Comparison of ENCODE assay signal across 8 cellular contexts in the genomic region with DNA sequence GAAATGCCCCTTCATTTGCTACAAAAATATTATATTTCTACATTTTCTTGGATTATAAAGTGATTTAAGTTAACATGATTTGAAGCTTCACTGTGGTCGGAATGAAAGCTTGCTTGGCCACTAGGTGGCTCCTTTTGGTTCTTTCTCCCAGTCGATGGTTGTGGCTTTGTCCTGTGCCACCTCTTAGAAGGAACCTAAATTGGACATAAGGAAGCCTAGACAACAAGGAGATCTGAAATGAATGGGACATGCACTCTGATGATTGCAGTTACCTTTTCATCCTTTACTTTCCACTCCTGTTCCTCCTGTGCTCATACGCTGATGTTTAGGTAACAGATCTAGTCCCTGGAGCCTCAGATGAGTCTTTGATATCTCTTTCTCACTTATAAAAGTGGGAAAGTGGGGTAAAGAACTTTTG. TPM values are rescaled to one million over a fixed set of nuclear protein-coding genes. Genes with fewer than 3 reads are reported as not detected.
DNase-seq lines count a peak whose midpoint lies in the region; ATAC-seq and TF ChIP-seq lines count a peak whose summit lies in the region.

No MANE protein-coding gene starts in this region.

- no peak overlapping the region for H3K4me3 Mint-ChIP-seq in natural killer cell
- H3K4me3 Mint-ChIP-seq in natural killer cell treated with Interleukin-12 subunit alpha and Interleukin-12 subunit beta and Interleukin-15 and Interleukin-18, amount 100 ng/mL, for 72 hours, result no peak overlapping the region

- H3K9me3 Mint-ChIP-seq in natural killer cell, result no peaks in the 10 kb centered on the region
- no peaks in the 10 kb centered on the region for H3K9me3 Mint-ChIP-seq in natural killer cell treated with Interleukin-12 subunit alpha and Interleukin-12 subunit beta and Interleukin-15 and Interleukin-18, amount 100 ng/mL, for 72 hours

- intact Hi-C loops in natural killer cell (cut with micrococcal nuclease), result no loop called here

- no peak overlapping the region for H2AFZ ChIP-seq in osteoblast (ENCODE audit: low read length)

- no peaks in the 10 kb centered on the region for H3K27me3 ChIP-seq in osteoblast (ENCODE audit: insufficient read depth, low read length)

- H4K20me1 ChIP-seq in osteoblast (ENCODE audit: insufficient read depth, low read length), result no peaks in the 10 kb centered on the region

- H3K4me1 ChIP-seq in osteoblast (ENCODE audit: insufficient read depth, low read length), result peaks cover 29% of the 10 kb centered on the region

- peak; percentile 56 for TF ChIP-seq CTCF in natural killer cell (IDR thresholded peaks at IDR 0.05)
- TF ChIP-seq CTCF in cardiac fibroblast (IDR thresholded peaks at IDR 0.05; ENCODE audit: low read depth, low read length), result peak; percentile 73
- peak; percentile 72 for TF ChIP-seq CTCF in osteoblast (IDR thresholded peaks at IDR 0.05; ENCODE audit: extremely low read depth, low read depth, low read length)

- no peaks in the 10 kb centered on the region for H3K36me3 ChIP-seq in osteoblast (ENCODE audit: insufficient read depth, low read length)

- peaks cover 67% of the 10 kb centered on the region for H3K79me2 ChIP-seq in osteoblast (ENCODE audit: insufficient read depth, low read length)

- no peak overlapping the region for H3K4me2 ChIP-seq in osteoblast (ENCODE audit: insufficient read depth, low read length)

- H3K27ac ChIP-seq in osteoblast (ENCODE audit: low read depth, low read length), result no peak overlapping the region

- no peaks in the 10 kb centered on the region for H3K36me3 Mint-ChIP-seq in natural killer cell
- no peaks in the 10 kb centered on the region for H3K36me3 Mint-ChIP-seq in natural killer cell treated with Interleukin-12 subunit alpha and Interleukin-12 subunit beta and Interleukin-15 and Interleukin-18, amount 100 ng/mL, for 72 hours

- no peaks in the 10 kb centered on the region for H3K27me3 Mint-ChIP-seq in natural killer cell (ENCODE audit: low read depth in 2 of 2)
- no peaks in the 10 kb centered on the region for H3K27me3 Mint-ChIP-seq in natural killer cell treated with Interleukin-12 subunit alpha and Interleukin-12 subunit beta and Interleukin-15 and Interleukin-18, amount 100 ng/mL, for 72 hours

- H3K4me1 Mint-ChIP-seq in natural killer cell, result peaks cover 19 to 29% of the 10 kb centered on the region in 2 donors
- H3K4me1 Mint-ChIP-seq in natural killer cell treated with Interleukin-12 subunit alpha and Interleukin-12 subunit beta and Interleukin-15 and Interleukin-18, amount 100 ng/mL, for 72 hours (ENCODE audit: low read depth in 2 of 2), result peaks cover 28 to 32% of the 10 kb centered on the region in 2 donors

- DNase-seq in natural killer cell (no peak), NCI-H69 (lab: John Stamatoyannopoulos, UW) (peak; percentile 55), cardiac fibroblast (ENCODE audit: low read depth in 2 of 2) (peak; percentile 46 to 65), osteoblast (ENCODE audit: insufficient read length, low spot score, missing footprints) (no peak), NCI-H2081 treated with DMSO at 0.1 percent for 48 hours (lab: John Stamatoyannopoulos, UW) (no peak), DMS114 treated with DMSO at 0.1 percent for 48 hours (lab: John Stamatoyannopoulos, UW; ENCODE audit: unreplicated experiment) (no peak)
- no peak for DNase-seq in natural killer cell treated with Interleukin-12 subunit alpha and Interleukin-12 subunit beta and Interleukin-15 and Interleukin-18, amount 100 ng/mL, for 72 hours (ENCODE audit: low spot score)

- ATAC-seq in natural killer cell (no peak), GM21528 (IDR thresholded peaks at IDR 0.05; ENCODE audit: low FRiP score, unreplicated experiment) (no peak)
- ATAC-seq in natural killer cell treated with Interleukin-12 subunit alpha and Interleukin-12 subunit beta and Interleukin-15 and Interleukin-18, amount 100 ng/mL, for 72 hours, result no peak

- no peaks in the 10 kb centered on the region for H3K9me3 ChIP-seq in osteoblast (ENCODE audit: low read depth, low read length)

- H3K4me3 ChIP-seq in cardiac fibroblast (replicated peaks in 1 of 2; ENCODE audit: low read depth in 2 of 2, low read length in 2 of 2), result no peak overlapping the region
- no peak overlapping the region for H3K4me3 ChIP-seq in osteoblast (ENCODE audit: insufficient read depth, low read length)

- H3K27ac Mint-ChIP-seq in natural killer cell, result no peak overlapping the region
- no peak overlapping the region for H3K27ac Mint-ChIP-seq in natural killer cell treated with Interleukin-12 subunit alpha and Interleukin-12 subunit beta and Interleukin-15 and Interleukin-18, amount 100 ng/mL, for 72 hours

RNA-seq across cellular contexts. Expression of gene FTO, which starts 39.2 kb away (rescaled TPM):
- total RNA-seq in natural killer cell, result 10 to 100 TPM; 55.4 to 70.5 (median 55.4) TPM
- total RNA-seq in natural killer cell treated with Interleukin-12 subunit alpha and Interleukin-12 subunit beta and Interleukin-15 and Interleukin-18, amount 100 ng/mL, for 72 hours, result 10 to 100 TPM; 55.4 to 57.4 TPM
- total RNA-seq in osteoblast, result 142 and 152 TPM in 2 replicates

RNA-seq across cellular contexts. Expression of gene RPGRIP1L, which starts 39.5 kb away (rescaled TPM):
- total RNA-seq in natural killer cell (1 to 10 TPM; 2.3 to 3.0 (median 2.6) TPM), osteoblast (14.1 TPM in 2 replicates)
- 1 to 10 TPM; 7.6 to 7.8 TPM for total RNA-seq in natural killer cell treated with Interleukin-12 subunit alpha and Interleukin-12 subunit beta and Interleukin-15 and Interleukin-18, amount 100 ng/mL, for 72 hours

Comparison
In these comparisons a context has a peak if more than half of its experiments do, and no peak if none do; other contexts are left out.
1. DNase-seq: peak in NCI-H69 (single experiment) and cardiac fibroblast (2 of 2); none in natural killer cell (single experiment), natural killer cell treated with Interleukin-12 subunit alpha and Interleukin-12 subunit beta and Interleukin-15 and Interleukin-18, amount 100 ng/mL, for 72 hours (single experiment), osteoblast (single experiment), NCI-H2081 treated with DMSO at 0.1 percent for 48 hours (single experiment) and DMS114 treated with DMSO at 0.1 percent for 48 hours (single experiment).
2. Peak in every context shown above with its lines, with median percentiles within 50 percentile points of each other: CTCF ChIP-seq.